In genomic region chr12:65897434-65898005, GRCh38 we compare ENCODE assay signal across 8 cellular contexts.
DNase-seq lines count a peak whose midpoint lies in the region; ATAC-seq and TF ChIP-seq lines count a peak whose summit lies in the region.
"Not testable (repeated sequence)": the region's sequence is repeated elsewhere in the genome, so short reads cannot be mapped to it uniquely, and the experiment has no call there.

No MANE protein-coding gene starts in this region.

- not testable (repeated sequence) for H3K9me3 ChIP-seq in HCT116 (ENCODE audit: control insufficient read depth in 1 of 2, insufficient read depth in 1 of 2, low read depth in 1 of 2, low read length in 2 of 2); RWPE2 (ENCODE audit: severe bottlenecking); tibial nerve

- peaks cover 20% of the 10 kb centered on the region; the same call in 1 of the 2 replicates for H4K20me1 ChIP-seq in HCT116 (ENCODE audit: insufficient read depth)

- peaks cover 100% of the 10 kb centered on the region for H3K79me2 ChIP-seq in HCT116 (ENCODE audit: insufficient read depth, low read length)

- not testable (repeated sequence) for H3K27me3 Mint-ChIP-seq in Calu3 (ENCODE audit: unreplicated experiment); MCF 10A (ENCODE audit: insufficient read depth, unreplicated experiment); glutamatergic neuron (ENCODE audit: unreplicated experiment); neural crest cell (ENCODE audit: low read depth)

- H3K9me3 Mint-ChIP-seq in Calu3 (ENCODE audit: low read depth, unreplicated experiment); MCF 10A (ENCODE audit: unreplicated experiment); glutamatergic neuron (ENCODE audit: unreplicated experiment); neural crest cell: not testable (repeated sequence)

- intact Hi-C loops in Calu3 (cut with micrococcal nuclease; ENCODE audit: unreplicated experiment) = loop anchor here (5.0 to 10.0 kb wide), 2 partner anchors 70 to 187 kb away; no protein-coding TSS in a partner anchor
- intact Hi-C loops in HCT116 (cut with micrococcal nuclease); MCF 10A (cut with micrococcal nuclease): not testable (repeated sequence)

- DNase-seq in Calu3; HCT116 (ENCODE audit: low read depth, low spot score); RWPE2 (ENCODE audit: low spot score); MCF 10A (ENCODE audit: unreplicated experiment); glutamatergic neuron; neural crest cell (ENCODE audit: low read depth, low spot score); tibial nerve (ENCODE audit: low spot score in 2 of 2): not testable (repeated sequence)
- DNase-seq in iris pigment epithelial cell (ENCODE audit: low read depth) = peak; percentile 69

- peaks cover 89% of the 10 kb centered on the region for H3K4me1 Mint-ChIP-seq in Calu3 (ENCODE audit: low read depth, unreplicated experiment)
- peaks cover 58% of the 10 kb centered on the region for H3K4me1 Mint-ChIP-seq in MCF 10A (ENCODE audit: insufficient read depth, unreplicated experiment)
- H3K4me1 Mint-ChIP-seq in glutamatergic neuron (ENCODE audit: low read depth, unreplicated experiment) = not testable (repeated sequence)
- peaks cover 80% of the 10 kb centered on the region for H3K4me1 Mint-ChIP-seq in neural crest cell

- H2AFZ ChIP-seq in HCT116 (ENCODE audit: low read depth, low read length, poor library complexity, severe bottlenecking) = not testable (repeated sequence)

- H3K27ac Mint-ChIP-seq in Calu3 (ENCODE audit: unreplicated experiment) (peak overlapping the region; percentile 91), MCF 10A (ENCODE audit: low read depth, unreplicated experiment) (peak overlapping the region; percentile 77), glutamatergic neuron (ENCODE audit: unreplicated experiment) (peak overlapping the region; percentile 16), neural crest cell (ENCODE audit: unreplicated experiment) (peak overlapping the region; percentile 69)

- not testable (repeated sequence) for TF ChIP-seq CTCF in Calu3 (IDR thresholded peaks at IDR 0.05; ENCODE audit: unreplicated experiment); HCT116 (IDR thresholded peaks at IDR 0.05 in 2 of 3, conservative IDR thresholded peaks at IDR 0.05 in 1 of 3; ENCODE audit: borderline replicate concordance in 1 of 3, insufficient read depth in 1 of 3, low read depth in 2 of 3, low read length in 2 of 3); RWPE2 (IDR thresholded peaks at IDR 0.05; ENCODE audit: poor library complexity, severe bottlenecking); MCF 10A (IDR thresholded peaks at IDR 0.05; ENCODE audit: unreplicated experiment); glutamatergic neuron (IDR thresholded peaks at IDR 0.05; ENCODE audit: partially characterized antibody, unreplicated experiment); neural crest cell (conservative IDR thresholded peaks at IDR 0.05); tibial nerve (IDR thresholded peaks at IDR 0.05)

- not testable (repeated sequence) for H3K4me3 ChIP-seq in HCT116 (replicated peaks in 1 of 2; ENCODE audit: low read depth in 1 of 2, low read length in 2 of 2); RWPE2 (ENCODE audit: severe bottlenecking)
- H3K4me3 ChIP-seq in tibial nerve = peak overlapping the region in 1 of 4 donors; percentile 42

- CTCF ChIA-PET in Calu3 (lab: Charles Lee); HCT116 (lab: Charles Lee); MCF 10A (lab: Yijun Ruan, JAX): not testable (repeated sequence)

- POLR2A ChIA-PET in HCT116 (lab: Charles Lee); MCF 10A (lab: Yijun Ruan, JAX): not testable (repeated sequence)

- H3K27me3 ChIP-seq in HCT116 (ENCODE audit: insufficient read depth, low read length); RWPE2 (ENCODE audit: insufficient read depth, poor library complexity, severe bottlenecking); tibial nerve: not testable (repeated sequence)

- H3K4me3 Mint-ChIP-seq in Calu3 (ENCODE audit: low read depth, unreplicated experiment) (peak overlapping the region; percentile 47), neural crest cell (peak overlapping the region; percentile 44)
- H3K4me3 Mint-ChIP-seq in MCF 10A (ENCODE audit: unreplicated experiment); glutamatergic neuron (ENCODE audit: unreplicated experiment): not testable (repeated sequence)

- H3K4me2 ChIP-seq in HCT116 (ENCODE audit: low read length) = peak overlapping the region; percentile 59; the same call in 1 of the 2 replicates

- TF ChIP-seq POLR2A in HCT116 (IDR thresholded peaks at IDR 0.05; ENCODE audit: borderline replicate concordance, extremely low read depth, insufficient read depth, insufficient read length); tibial nerve (IDR thresholded peaks at IDR 0.05): not testable (repeated sequence)

- BruUV-seq in Calu3 (replicated peaks; lab: Mats Ljungman, UMichigan); HCT116 (replicated peaks; lab: Mats Ljungman, UMichigan); MCF 10A (replicated peaks; lab: Mats Ljungman, UMichigan): not testable (repeated sequence)

- H3K36me3 Mint-ChIP-seq in Calu3 (ENCODE audit: insufficient read depth, unreplicated experiment) = peaks cover 15% of the 10 kb centered on the region
- H3K36me3 Mint-ChIP-seq in MCF 10A (ENCODE audit: insufficient read depth, unreplicated experiment) = peaks cover 24% of the 10 kb centered on the region
- not testable (repeated sequence) for H3K36me3 Mint-ChIP-seq in glutamatergic neuron (ENCODE audit: unreplicated experiment); neural crest cell (ENCODE audit: low read depth)

- H3K27ac ChIP-seq in HCT116 (ENCODE audit: low read depth, low read length) = peak overlapping the region; percentile 83
- peak overlapping the region; percentile 92 for H3K27ac ChIP-seq in RWPE2 (ENCODE audit: poor library complexity, severe bottlenecking)
- peak overlapping the region in 3 of 4 donors; percentile 13 to 82 (median 77) for H3K27ac ChIP-seq in tibial nerve

- ATAC-seq in HCT116; RWPE2 (ENCODE audit: low read depth): not testable (repeated sequence)

- not testable (repeated sequence) for TF ChIP-seq EP300 in tibial nerve (IDR thresholded peaks at IDR 0.05)

- peak overlapping the region; percentile 3; the same call in 1 of the 2 replicates for H3K9ac ChIP-seq in HCT116 (ENCODE audit: low read length)

- not testable (repeated sequence) for TF ChIP-seq RAD21 in HCT116 (IDR thresholded peaks at IDR 0.05; ENCODE audit: low read depth)

- RAD21 ChIA-PET in HCT116 (lab: Charles Lee; ENCODE audit: low non-redundant PET in 1 of 2, low total read pairs in 2 of 2, uncharacterized antibody in 2 of 2, unreplicated experiment in 2 of 2) = not testable (repeated sequence)

- peaks cover 93 to 97% of the 10 kb centered on the region in 2 experiments for H3K4me1 ChIP-seq in HCT116 (ENCODE audit: control insufficient read depth in 1 of 2, insufficient read depth in 2 of 2, low read length in 2 of 2)
- peaks cover 48% of the 10 kb centered on the region for H3K4me1 ChIP-seq in RWPE2 (ENCODE audit: insufficient read depth, poor library complexity, severe bottlenecking)
- H3K4me1 ChIP-seq in tibial nerve = peaks cover 0 to 27% (median 9%) of the 10 kb centered on the region in 4 donors

- not testable (repeated sequence) for H3K36me3 ChIP-seq in HCT116 (ENCODE audit: control insufficient read depth in 1 of 2, insufficient read depth in 2 of 2, low read length in 2 of 2); tibial nerve
- peaks cover 94% of the 10 kb centered on the region for H3K36me3 ChIP-seq in RWPE2 (ENCODE audit: low read depth)

- WGBS in tibial nerve, 2 donors = 59 to 62% methylated on average over 11 of the region's 11 CpGs

- not testable (repeated sequence) for H3K9me2 ChIP-seq in HCT116 (ENCODE audit: insufficient read depth)

TF ChIP-seq in HCT116, 20 proteins besides CTCF, POLR2A, EP300 and RAD21:
- peak; percentile 28; the same call in 1 of the 2 replicates for TF ChIP-seq POLR2AphosphoS5 (IDR thresholded peaks at IDR 0.05; ENCODE audit: low read depth, low read length)

Comparison
In these comparisons a context has a peak if more than half of its experiments do, and no peak if none do; other contexts are left out.
1. H3K27ac Mint-ChIP-seq: peak in every context shown above with its lines; median percentile 91 in Calu3; 77 in MCF 10A; 69 in neural crest cell; 16 in glutamatergic neuron.